Comparison of ENCODE assay signal across 8 cellular contexts in genomic region chr7:107744345-107744750, GRCh38. TPM values are rescaled to one million over a fixed set of nuclear protein-coding genes. Genes with fewer than 3 reads are reported as not detected.
DNase-seq lines count a peak whose midpoint lies in the region; ATAC-seq and TF ChIP-seq lines count a peak whose summit lies in the region.

No MANE protein-coding gene starts in this region.

- intact Hi-C loops in left colon (cut with DNase I, micrococcal nuclease) = no loop called here
- intact Hi-C loops in posterior cingulate gyrus (cut with DNase I) = loop anchor here (5.0 to 10.0 kb wide), 4 partner anchors 128 to 570 kb away; partner anchors contain the start of gene BCAP29

- H3K4me3 ChIP-seq in HUES6 (ENCODE audit: low read depth, low read length) = peak overlapping the region; percentile 93
- H3K4me3 ChIP-seq in astrocyte of the cerebellum (ENCODE audit: low read depth, low read length) = peak overlapping the region; percentile 91
- peak overlapping the region; percentile 92 for H3K4me3 ChIP-seq in thoracic aorta

- H3K36me3 ChIP-seq in HUES6 (ENCODE audit: control insufficient read depth, insufficient read depth, low read length) = peaks cover 14% of the 10 kb centered on the region
- H3K36me3 ChIP-seq in thoracic aorta = no peaks in the 10 kb centered on the region

- peaks cover 10% of the 10 kb centered on the region; the same call in 1 of the 2 replicates for H3K27me3 ChIP-seq in HUES6 (ENCODE audit: control insufficient read depth, insufficient read depth, low read length)
- H3K27me3 ChIP-seq in thoracic aorta (replicated peaks; ENCODE audit: insufficient read depth) = no peaks in the 10 kb centered on the region

- H3K9ac ChIP-seq in HUES6 (ENCODE audit: low read length) = peak overlapping the region; percentile 92

- no peak for TF ChIP-seq CTCF in astrocyte of the cerebellum (IDR thresholded peaks at IDR 0.05; ENCODE audit: low read depth, low read length, missing control alignments)
- TF ChIP-seq CTCF in thoracic aorta (IDR thresholded peaks at IDR 0.05) = no peak

- DNase-seq in EH (ENCODE audit: low read depth) = peak; percentile 59
- no peak for DNase-seq in astrocyte of the cerebellum (ENCODE audit: low read depth)
- no peak for DNase-seq in left colon
- DNase-seq in thoracic aorta (ENCODE audit: low spot score) = no peak
- DNase-seq in posterior cingulate gyrus = no peak
- no peak for DNase-seq in DMS 273 treated with DMSO at 0.1 percent for 48 hours (lab: John Stamatoyannopoulos, UW)

- ATAC-seq in GM21526 (IDR thresholded peaks at IDR 0.05; ENCODE audit: low FRiP score, unreplicated experiment) (peak; percentile 39), left colon (peak; percentile 53), thoracic aorta (ENCODE audit: insufficient number of reproducible peaks, low FRiP score, low read depth) (peak; percentile 40)

- H3K27ac ChIP-seq in HUES6 (ENCODE audit: low read depth, low read length) (peak overlapping the region; percentile 88), thoracic aorta (peak overlapping the region; percentile 94 to 96)

- in situ Hi-C loops in astrocyte of the cerebellum (cut with HindIII; ENCODE audit: low sequenced_read_pairs) = loop anchor here (10.0 to 25.0 kb wide), 2 partner anchors 130 to 557 kb away; no protein-coding TSS in a partner anchor

- H3K4me1 ChIP-seq in HUES6 (ENCODE audit: control insufficient read depth, insufficient read depth, low read length) (peaks cover 13% of the 10 kb centered on the region; the same call in 1 of the 2 replicates), thoracic aorta (ENCODE audit: control insufficient read depth in 1 of 2, low read depth in 2 of 2) (peaks cover 27 to 36% of the 10 kb centered on the region in 2 donors)

- H3K9me3 ChIP-seq in HUES6 (ENCODE audit: control insufficient read depth, insufficient read depth, low read depth, low read length) = no peaks in the 10 kb centered on the region
- no peaks in the 10 kb centered on the region for H3K9me3 ChIP-seq in thoracic aorta

RNA-seq across cellular contexts. Expression of gene CBLL1, which starts 0.4 kb away (rescaled TPM):
- total RNA-seq in left colon (10 to 100 TPM; 19.2 to 22.1 TPM), thoracic aorta (10 to 100 TPM; 20.2 to 21.9 TPM)

RNA-seq across cellular contexts. Expression of gene SLC26A3, which starts 58.7 kb away (rescaled TPM):
- total RNA-seq in left colon (1,000 to 10,000 TPM; 2,382 to 3,814 TPM), thoracic aorta (not detected)

Comparison
In these comparisons a context has a peak if more than half of its experiments do, and no peak if none do; other contexts are left out.
1. RNA of gene SLC26A3, which starts 58.7 kb away (total RNA-seq): 2,382 to 3,814 TPM in left colon; not detected in thoracic aorta; every median in the first group is over 1,000 times any median in the second.
2. Peak in every context shown above with its lines, with median percentiles within 50 percentile points of each other: ATAC-seq and H3K4me3 ChIP-seq.